In genomic region chr6:87575423-87575822, GRCh38 we compare ENCODE assay signal across 1 cellular context.
TF ChIP-seq lines count a peak whose summit lies in the region.

No MANE protein-coding gene starts in this region.

TF ChIP-seq in IMR-90, 13 proteins besides CTCF, POLR2A, EP300 and RAD21:
- TF ChIP-seq RFX5 (IDR thresholded peaks at IDR 0.05; ENCODE audit: low read depth, low read length) (no peak), MAZ (IDR thresholded peaks at IDR 0.05; ENCODE audit: borderline replicate concordance, low read depth, low read length) (no peak), NFE2L2 (IDR thresholded peaks at IDR 0.05; ENCODE audit: low read depth, low read length) (no peak), MXI1 (IDR thresholded peaks at IDR 0.05; ENCODE audit: borderline replicate concordance, low read depth, low read length) (no peak)
